In genomic region chr12:27497446-27497845, GRCh38 we compare ENCODE assay signal across 31 cellular contexts. TPM values are rescaled to one million over a fixed set of nuclear protein-coding genes. Genes with fewer than 3 reads are reported as not detected.
"Had no signal": no experiment of that assay in that cellular context is flagged by ENCODE, and none has a peak within 500 bp of the region (broad histone marks: within the 10 kb centered on the region; RNA-seq: fewer than 3 reads in every experiment).

No MANE protein-coding gene starts in this region.

- ATAC-seq: left colon; left lung; lower lobe of right lung; naive thymus-derived CD8-positive, alpha-beta T cell; pancreas; right cardiac atrium; sciatic nerve; upper lobe of right lung had no signal

- H3K27ac Mint-ChIP-seq: immature natural killer cell; naive thymus-derived CD8-positive, alpha-beta T cell; nephron; stimulated activated naive B cell treated with anti-CD40 and anti-IgM and Interleukin-4, amounts not matched to agents 10 μg/mL and 1 μg/mL and 100 μg/mL, for 72 hours had no signal

- H3K9me3 ChIP-seq: left lung, lower lobe of right lung, pancreas, prostate gland, upper lobe of right lung had no signal

- H3K27ac ChIP-seq: left lung, lower lobe of right lung, pancreas, prostate gland, skin epidermis, upper lobe of right lung had no signal

- H3K4me3 ChIP-seq: left lung, lower lobe of right lung, pancreas, prostate gland, skin epidermis, upper lobe of right lung had no signal

- H3K27me3 ChIP-seq: left lung, pancreas, upper lobe of right lung had no signal

- H3K4me1 ChIP-seq: left lung, lower lobe of right lung, pancreas, prostate gland, upper lobe of right lung had no signal

- DNase-seq: hypothalamus; immature natural killer cell; kidney; left colon; left lung; lower lobe of right lung; mammary epithelial cell; mesenchymal stem cell; naive thymus-derived CD8-positive, alpha-beta T cell; nucleus accumbens; pancreas; posterior cingulate gyrus; retina; right cardiac atrium; stimulated activated CD4-positive, alpha-beta T cell treated with anti-CD3 and anti-CD28 coated beads, Interleukin-12 subunit alpha, Interleukin-12 subunit beta, amount 100 ng/mL, for 4 hours; stimulated activated CD4-positive, alpha-beta T cell treated with anti-CD3 and anti-CD28 coated beads, Interleukin-15, amount 100 ng/mL, for 24 hours; stimulated activated CD4-positive, alpha-beta T cell treated with anti-CD3 and anti-CD28 coated beads, Interleukin-2, amount 100 ng/mL, for 24 hours; stimulated activated CD4-positive, alpha-beta T cell treated with anti-CD3 and anti-CD28 coated beads, Interleukin-4, amount 100 ng/mL, for 1 hour; stimulated activated naive B cell treated with anti-CD40 and anti-IgM and Interleukin-4, amounts not matched to agents 10 μg/mL and 1 μg/mL and 100 μg/mL, for 72 hours; substantia nigra; trophoblast cell; upper lobe of right lung had no signal

- H3K36me3 Mint-ChIP-seq: immature natural killer cell; naive thymus-derived CD8-positive, alpha-beta T cell had no signal

- H3K36me3 ChIP-seq: left lung, lower lobe of right lung, pancreas, prostate gland, upper lobe of right lung had no signal

- H3K9me3 Mint-ChIP-seq: nephron; stimulated activated naive B cell treated with anti-CD40 and anti-IgM and Interleukin-4, amounts not matched to agents 10 μg/mL and 1 μg/mL and 100 μg/mL, for 72 hours; stimulated activated naive CD8-positive, alpha-beta T cell treated with anti-CD3 and anti-CD28 coated beads, Interleukin-15, Interleukin-2, amounts not matched to agents 100 ng/mL and 50 ng/mL, for 24 hours had no signal

- H3K4me3 Mint-ChIP-seq: immature natural killer cell; naive thymus-derived CD8-positive, alpha-beta T cell; nephron; neural crest cell; stimulated activated naive B cell treated with anti-CD40 and anti-IgM and Interleukin-4, amounts not matched to agents 10 μg/mL and 1 μg/mL and 100 μg/mL, for 72 hours had no signal

- H3K4me1 Mint-ChIP-seq: immature natural killer cell, nephron, neural crest cell had no signal

RNA-seq across cellular contexts. Expression of gene SMCO2, which starts 50.9 kb away (rescaled TPM):
- total RNA-seq: left colon; liver; mucosa of gallbladder; naive thymus-derived CD8-positive, alpha-beta T cell; neural crest cell; temporal lobe had no signal
